ENCODE assay signal across 3 cellular contexts in the genomic region with DNA sequence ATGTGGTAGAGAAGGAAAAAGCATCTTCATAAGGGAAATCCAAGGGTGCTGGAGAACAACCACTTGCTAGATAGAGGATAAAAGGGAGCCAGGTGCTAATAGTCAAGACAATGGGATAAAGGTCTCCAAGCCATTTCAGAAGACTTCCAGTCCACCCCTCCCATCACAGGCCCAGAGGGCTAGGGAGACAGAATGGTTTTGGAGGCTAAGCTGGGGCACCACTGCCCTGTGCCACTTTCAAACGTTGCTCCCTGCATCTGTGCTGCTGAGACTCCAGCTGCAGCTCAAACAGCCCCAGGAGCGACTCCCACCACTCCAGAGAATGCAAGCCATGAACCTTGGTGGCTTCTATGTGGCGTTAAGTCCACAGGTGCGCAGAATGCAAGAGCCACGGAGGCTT.
"Had no signal": no experiment of that assay in that cellular context is flagged by ENCODE, and none has a peak within 500 bp of the region (broad histone marks: within the 10 kb centered on the region; RNA-seq: fewer than 3 reads in every experiment).

No MANE protein-coding gene starts in this region.

- H3K4me3 ChIP-seq: GM12878 had no signal

- DNase-seq: GDM1, GF-D8 had no signal

- ATAC-seq: GM12878 had no signal
